ENCODE assay signal across 8 cellular contexts in genomic region chr6:6684365-6684833, GRCh38.
DNase-seq lines count a peak whose midpoint lies in the region; ATAC-seq and TF ChIP-seq lines count a peak whose summit lies in the region.

No MANE protein-coding gene starts in this region.

- peaks cover 41% of the 10 kb centered on the region for H3K4me1 ChIP-seq in BLaER1

- H3K9ac ChIP-seq in BLaER1 = no peak overlapping the region

- H3K36me3 ChIP-seq in BLaER1 = no peaks in the 10 kb centered on the region

- no peak overlapping the region for H3K4me3 ChIP-seq in BLaER1

- no peaks in the 10 kb centered on the region for H4K20me1 ChIP-seq in BLaER1

- H3K4me3 Mint-ChIP-seq in activated naive CD8-positive, alpha-beta T cell treated with anti-CD3 and anti-CD28 coated beads for 36 hours = no peak overlapping the region

- peak overlapping the region; percentile 66 for H3K27ac Mint-ChIP-seq in activated naive CD8-positive, alpha-beta T cell treated with anti-CD3 and anti-CD28 coated beads for 36 hours

- no peaks in the 10 kb centered on the region for H3K9me3 ChIP-seq in BLaER1

- intact Hi-C loops in sciatic nerve (cut with DNase I) = no loop called here

- peak overlapping the region; percentile 56 for H3K4me2 ChIP-seq in BLaER1

- no peaks in the 10 kb centered on the region for H3K36me3 Mint-ChIP-seq in activated naive CD8-positive, alpha-beta T cell treated with anti-CD3 and anti-CD28 coated beads for 36 hours

- peak; percentile 43 for DNase-seq in activated naive CD8-positive, alpha-beta T cell treated with anti-CD3 and anti-CD28 coated beads for 36 hours
- DNase-seq in cortex of kidney (lab: John Stamatoyannopoulos, UW) (no peak), iPS-NIHi7 (ENCODE audit: extremely low spot score) (no peak), sciatic nerve (ENCODE audit: low spot score) (no peak)

- peak; percentile 74 for ATAC-seq in HG03095 (IDR thresholded peaks at IDR 0.05; ENCODE audit: unreplicated experiment)
- ATAC-seq in SK-N-SH treated with all-trans-retinoic acid at 6 μM for 48 hours = no peak
- no peak for ATAC-seq in sciatic nerve

- H3K27me3 Mint-ChIP-seq in activated naive CD8-positive, alpha-beta T cell treated with anti-CD3 and anti-CD28 coated beads for 36 hours = no peaks in the 10 kb centered on the region

- peaks cover 28% of the 10 kb centered on the region for H3K4me1 Mint-ChIP-seq in activated naive CD8-positive, alpha-beta T cell treated with anti-CD3 and anti-CD28 coated beads for 36 hours

- no peak overlapping the region for H3K27ac ChIP-seq in BLaER1

- no peaks in the 10 kb centered on the region for H3K9me3 Mint-ChIP-seq in activated naive CD8-positive, alpha-beta T cell treated with anti-CD3 and anti-CD28 coated beads for 36 hours

- no peaks in the 10 kb centered on the region for H3K27me3 ChIP-seq in BLaER1

- peak; percentile 25 for TF ChIP-seq POLR2A in GM19193 (IDR thresholded peaks at IDR 0.05; ENCODE audit: extremely low read depth, insufficient read depth, insufficient read length)

TF ChIP-seq in SK-N-SH treated with all-trans-retinoic acid at 6 μM for 48 hours, 23 proteins besides CTCF, POLR2A, EP300 and RAD21:
- TF ChIP-seq ARNTL (CRISPR knock-in tag; IDR thresholded peaks at IDR 0.05; ENCODE audit: borderline replicate concordance, low read depth) = no peak
- TF ChIP-seq RARB (CRISPR knock-in tag; IDR thresholded peaks at IDR 0.05) = no peak
- TF ChIP-seq CSRNP3 (CRISPR knock-in tag; IDR thresholded peaks at IDR 0.05) = no peak
- no peak for TF ChIP-seq PATZ1 (CRISPR knock-in tag; IDR thresholded peaks at IDR 0.05; ENCODE audit: borderline replicate concordance)
- TF ChIP-seq ZNF8 (CRISPR knock-in tag; IDR thresholded peaks at IDR 0.05) = no peak
- TF ChIP-seq ZNF565 (CRISPR knock-in tag; conservative IDR thresholded peaks at IDR 0.05; ENCODE audit: low read depth) = no peak
- TF ChIP-seq CSDC2 (CRISPR knock-in tag; IDR thresholded peaks at IDR 0.05) = no peak
- no peak for TF ChIP-seq ZNF70 (CRISPR knock-in tag; IDR thresholded peaks at IDR 0.05)
- TF ChIP-seq CREB5 (CRISPR knock-in tag; IDR thresholded peaks at IDR 0.05; ENCODE audit: low read depth) = no peak
- TF ChIP-seq TOX (CRISPR knock-in tag; IDR thresholded peaks at IDR 0.05; ENCODE audit: borderline replicate concordance) = no peak
- TF ChIP-seq TSHZ2 (CRISPR knock-in tag; IDR thresholded peaks at IDR 0.05) = no peak
- no peak for TF ChIP-seq ZFP30 (CRISPR knock-in tag; IDR thresholded peaks at IDR 0.05)
- TF ChIP-seq BACH2 (CRISPR knock-in tag; IDR thresholded peaks at IDR 0.05; ENCODE audit: borderline replicate concordance) = no peak
- TF ChIP-seq ZFP3 (CRISPR knock-in tag; IDR thresholded peaks at IDR 0.05) = no peak
- TF ChIP-seq POU6F1 (CRISPR knock-in tag; IDR thresholded peaks at IDR 0.05; ENCODE audit: borderline replicate concordance, low read depth) = no peak
- no peak for TF ChIP-seq TCF4 (CRISPR knock-in tag; IDR thresholded peaks at IDR 0.05; ENCODE audit: borderline replicate concordance)
- no peak for TF ChIP-seq GLIS3 (CRISPR knock-in tag; IDR thresholded peaks at IDR 0.05)
